2 cellular contexts compared by ENCODE assay signal in the genomic region with DNA sequence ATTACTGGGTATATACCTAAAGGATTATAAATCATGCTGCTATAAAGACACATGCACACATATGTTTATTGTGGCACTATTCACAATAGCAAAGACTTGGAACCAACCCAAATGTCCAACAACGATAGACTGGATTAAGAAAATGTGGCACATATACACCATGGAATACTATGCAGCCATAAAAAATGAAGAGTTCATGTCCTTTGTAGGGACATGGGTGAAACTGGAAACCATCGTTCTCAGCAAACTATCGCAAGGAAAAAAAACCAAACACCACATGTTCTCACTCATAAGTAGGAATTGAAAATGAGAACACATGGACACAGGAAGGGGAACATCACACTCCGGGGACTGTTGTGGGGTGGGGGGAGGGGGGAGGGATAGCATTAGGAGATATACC.
A peak's percentile ranks its signal among the peaks of the same experiment; 100 is the strongest.
DNase-seq lines count a peak whose midpoint lies in the region; ATAC-seq, FAIRE-seq and TF ChIP-seq lines count a peak whose summit lies in the region.
"Not testable (repeated sequence)": the region's sequence is repeated elsewhere in the genome, so short reads cannot be mapped to it uniquely, and the experiment has no call there.

No MANE protein-coding gene starts in this region.

- not testable (repeated sequence) for H3K4me1 ChIP-seq in HEK293 (ENCODE audit: control insufficient read depth, insufficient read depth, low read length); K562 (replicated peaks in 1 of 2; ENCODE audit: control insufficient read depth in 2 of 2, insufficient read depth in 2 of 2, low read length in 2 of 2)

- H3K36me3 ChIP-seq in HEK293 (ENCODE audit: control insufficient read depth in 2 of 2, insufficient read depth in 1 of 2, low read length in 2 of 2); K562 (ENCODE audit: control insufficient read depth, insufficient read depth, low read length): not testable (repeated sequence)

- H3K79me2 ChIP-seq in K562 (ENCODE audit: control insufficient read depth, insufficient read depth, low read length): not testable (repeated sequence)

- not testable (repeated sequence) for TF ChIP-seq CTCF in HEK293 (tag by site-specific recombination; IDR thresholded peaks at IDR 0.05); K562 (IDR thresholded peaks at IDR 0.05 in 2 of 3, conservative IDR thresholded peaks at IDR 0.05 in 1 of 3; ENCODE audit: insufficient read depth in 2 of 3, low read depth in 1 of 3, low read length in 3 of 3)

- H3K4me2 ChIP-seq in K562 (ENCODE audit: insufficient read depth, low read length): not testable (repeated sequence)

- not testable (repeated sequence) for TF ChIP-seq RAD21 in K562 (CRISPR knock-in tag; conservative IDR thresholded peaks at IDR 0.05 in 1 of 2, IDR thresholded peaks at IDR 0.05 in 1 of 2)

- TF ChIP-seq EP300 in K562 (IDR thresholded peaks at IDR 0.05; ENCODE audit: low read length): not testable (repeated sequence)

- intact Hi-C loops in K562 (cut with micrococcal nuclease): not testable (repeated sequence)

- not testable (repeated sequence) for H3K9me1 ChIP-seq in K562 (ENCODE audit: control insufficient read depth, insufficient read depth, low read length)

- WGBS in K562 (ENCODE audit: insufficient coverage, low coverage, missing lambda C conversion rate): 5% methylated on average over 2 of the region's 4 CpGs

- CTCF ChIA-PET in HEK293 (lab: Yijun Ruan, JAX); K562 (lab: Yijun Ruan, JAX; ENCODE audit: low intra/inter-chr PET ratio): not testable (repeated sequence)

- H3K27ac ChIP-seq in HEK293 (ENCODE audit: extremely low read depth, low read depth, low read length); K562 (ENCODE audit: extremely low read depth, low read depth, low read length): not testable (repeated sequence)

- H3K27me3 ChIP-seq in K562 (ENCODE audit: control insufficient read depth in 2 of 2, insufficient read depth in 2 of 2, low read length in 2 of 2): not testable (repeated sequence)

- not testable (repeated sequence) for H3K9ac ChIP-seq in K562 (ENCODE audit: insufficient read depth in 1 of 2, low read depth in 2 of 2, low read length in 2 of 2)

- not testable (repeated sequence) for H4K20me1 ChIP-seq in K562 (replicated peaks; ENCODE audit: control insufficient read depth, insufficient read depth, low read length)

- H2AFZ ChIP-seq in K562 (ENCODE audit: low read depth, low read length): not testable (repeated sequence)

- TF ChIP-seq POLR2A in K562 (conservative IDR thresholded peaks at IDR 0.05): not testable (repeated sequence)

- FAIRE-seq in K562 (lab: Jason Lieb, UNC): not testable (repeated sequence)

- not testable (repeated sequence) for ATAC-seq in K562

- DNase-seq in K562 (ENCODE audit: extremely low read depth in 1 of 4, low spot score in 3 of 4): not testable (repeated sequence)

- BruUV-seq in K562 (replicated peaks; lab: Mats Ljungman, UMichigan): not testable (repeated sequence)

- in situ Hi-C loops in K562 (cut with MboI): not testable (repeated sequence)

- H3K4me3 ChIP-seq in HEK293 (ENCODE audit: low read depth, low read length); K562: not testable (repeated sequence)

- POLR2A ChIA-PET in HEK293 (lab: Yijun Ruan, JAX); K562 (lab: Yijun Ruan, JAX): not testable (repeated sequence)

- not testable (repeated sequence) for H3K9me3 ChIP-seq in HEK293 (ENCODE audit: control insufficient read depth, insufficient read depth, low read depth, low read length); K562 (replicated peaks; ENCODE audit: control insufficient read depth, insufficient read depth, low read depth, low read length)

TF ChIP-seq in HEK293, 187 proteins besides CTCF, POLR2A, EP300 and RAD21:
- TF ChIP-seq ZNF146 (tag by site-specific recombination; IDR thresholded peaks at IDR 0.05): peak; percentile 90

TF ChIP-seq in K562, 482 proteins besides CTCF, POLR2A, EP300 and RAD21:
- TF ChIP-seq ZNF146 (CRISPR knock-in tag; IDR thresholded peaks at IDR 0.05; ENCODE audit: unreplicated experiment): peak; percentile 59
